In the genomic region with DNA sequence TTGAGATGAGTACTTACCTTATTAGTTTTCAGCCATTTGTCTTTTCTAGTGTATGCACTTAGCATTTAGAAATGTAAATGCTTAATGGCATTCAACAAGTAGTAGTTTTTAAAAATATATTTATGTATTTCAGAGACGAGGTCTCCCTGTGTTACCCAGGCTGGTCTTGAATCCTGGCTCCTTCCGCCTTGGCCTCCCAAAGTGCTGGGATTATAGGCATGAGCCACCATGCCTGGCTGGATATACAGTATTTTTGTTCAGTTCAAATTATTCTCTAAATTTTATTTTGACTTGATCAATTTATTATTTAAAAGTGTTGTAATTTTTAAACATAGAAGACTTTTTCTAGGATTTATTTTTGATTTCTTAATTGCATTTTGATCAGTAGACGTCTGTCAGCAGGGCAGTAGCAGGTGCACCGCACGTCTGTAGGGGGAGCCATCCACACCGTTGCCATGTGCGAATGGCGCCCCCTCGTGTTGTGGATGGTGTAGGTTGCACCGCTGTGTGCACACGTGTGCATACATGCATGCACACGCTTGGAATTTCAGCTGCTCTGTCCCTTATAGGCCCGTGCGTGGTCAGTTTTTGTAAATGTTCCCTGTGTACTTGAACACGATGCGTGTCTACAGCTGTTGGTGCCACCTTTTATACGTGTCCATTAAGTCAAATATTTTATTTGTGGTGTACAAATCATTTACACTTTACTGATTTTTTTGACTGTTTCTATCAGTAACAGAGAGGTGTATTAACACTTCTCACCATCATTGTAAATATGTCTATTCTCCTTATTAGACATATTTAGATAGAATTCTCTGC, we compare ENCODE assay signal across 8 cellular contexts.
DNase-seq lines count a peak whose midpoint lies in the region; ATAC-seq and TF ChIP-seq lines count a peak whose summit lies in the region.

No MANE protein-coding gene starts in this region.

- POLR2A ChIA-PET in GM10248 (lab: Yijun Ruan, JAX): no interaction called here

- H3K27ac ChIP-seq in caudate nucleus (ENCODE audit: low read depth, low read length): no peak overlapping the region

- ATAC-seq in HG03135 (IDR thresholded peaks at IDR 0.05; ENCODE audit: unreplicated experiment) (peak; percentile 89), HG03378 (IDR thresholded peaks at IDR 0.05; ENCODE audit: unreplicated experiment) (no peak)

- TF ChIP-seq CTCF in GM10248 (IDR thresholded peaks at IDR 0.05; ENCODE audit: control extremely low read depth, extremely low read depth, low read depth, missing control alignments): peak; percentile 100

- CTCF ChIA-PET in GM10248 (lab: Yijun Ruan, JAX): interaction anchor here (0.5 to 4.2 kb wide), 32 partner anchors 8 to 317 kb away, joined by 3 to 24 read pairs (median 4); partner anchors contain the start of gene ENDOV

- peak; percentile 91 for DNase-seq in GM10248 (ENCODE audit: extremely low spot score)
- peak; percentile 39 for DNase-seq in NCI-H446 treated with DMSO at 0.1 percent for 48 hours (lab: John Stamatoyannopoulos, UW)
- DNase-seq in activated CD4-positive, alpha-beta T cell treated with anti-CD3 and anti-CD28 coated beads for 1 hour: peak; percentile 85
- peak in 38 of 61 donors; percentile 2 to 65 (median 22) for DNase-seq in caudate nucleus (lab: John Stamatoyannopoulos, UW)
- DNase-seq in kidney tubule cell (ENCODE audit: low spot score): peak; percentile 86
- DNase-seq in stimulated activated CD4-positive, alpha-beta T cell treated with anti-CD3 and anti-CD28 coated beads, Interleukin-2, amount 100 ng/mL, for 48 hours: peak; percentile 97

Comparison
In these comparisons a context has a peak if more than half of its experiments do, and no peak if none do; other contexts are left out.
1. DNase-seq: peak in every context shown above with its lines; median percentile 97 in stimulated activated CD4-positive, alpha-beta T cell treated with anti-CD3 and anti-CD28 coated beads, Interleukin-2, amount 100 ng/mL, for 48 hours; 91 in GM10248; 86 in kidney tubule cell; 85 in activated CD4-positive, alpha-beta T cell treated with anti-CD3 and anti-CD28 coated beads for 1 hour; 39 in NCI-H446 treated with DMSO at 0.1 percent for 48 hours; 22 in caudate nucleus.